In genomic region chr3:46607603-46608028, GRCh38 we compare ENCODE assay signal across 15 cellular contexts. TPM values are rescaled to one million over a fixed set of nuclear protein-coding genes. Genes with fewer than 3 reads are reported as not detected.
DNase-seq lines count a peak whose midpoint lies in the region; ATAC-seq and TF ChIP-seq lines count a peak whose summit lies in the region.
"Had no signal": no experiment of that assay in that cellular context is flagged by ENCODE, and none has a peak within 500 bp of the region (broad histone marks: within the 10 kb centered on the region; RNA-seq: fewer than 3 reads in every experiment).

No MANE protein-coding gene starts in this region.

- WGBS in right cardiac atrium, result 60% methylated on average over 6 of the region's 6 CpGs
- 71 to 86% (median 73%) methylated on average over 6 of the region's 6 CpGs for WGBS in heart left ventricle, 4 donors

- no peaks in the 10 kb centered on the region for H3K4me1 Mint-ChIP-seq in activated CD4-positive, alpha-beta T cell treated with anti-CD3 and anti-CD28 coated beads, Interleukin-2, amount 10 ng/mL, durations not matched to agents 24 days and 14 days
- H3K4me1 Mint-ChIP-seq in activated T-helper 2 cell treated with anti-CD3 and anti-CD28 coated beads, Interferon-gamma antibody, Interleukin-2, Interleukin-4, amounts not matched to agents 10 μg/mL and 5 μg/mL and 100 μg/mL, durations not matched to agents 14 hours and 24 hours and 36 hours (ENCODE audit: low read depth), result no peaks in the 10 kb centered on the region

- no peak for TF ChIP-seq CTCF in heart left ventricle (IDR thresholded peaks at IDR 0.05)
- peak; percentile 9 for TF ChIP-seq CTCF in fibroblast of pulmonary artery (IDR thresholded peaks at IDR 0.05; ENCODE audit: low read length, missing control alignments)

- H3K9me3 Mint-ChIP-seq in activated CD4-positive, alpha-beta T cell treated with anti-CD3 and anti-CD28 coated beads, Interleukin-2, amount 10 ng/mL, durations not matched to agents 24 days and 14 days, result no peaks in the 10 kb centered on the region
- no peaks in the 10 kb centered on the region for H3K9me3 Mint-ChIP-seq in activated T-helper 2 cell treated with anti-CD3 and anti-CD28 coated beads, Interferon-gamma antibody, Interleukin-2, Interleukin-4, amounts not matched to agents 10 μg/mL and 5 μg/mL and 100 μg/mL, durations not matched to agents 14 hours and 24 hours and 36 hours
- H3K9me3 Mint-ChIP-seq: activated naive CD4-positive, alpha-beta T cell treated with anti-CD3 and anti-CD28 coated beads for 36 hours had no signal

- intact Hi-C loops in right cardiac atrium (cut with DNase I), result no loop called here
- intact Hi-C loops in heart left ventricle (cut with DNase I), result no loop called here
- intact Hi-C loops in activated CD4-positive, alpha-beta T cell treated with anti-CD3 and anti-CD28 coated beads, Interleukin-2, amount 10 ng/mL, durations not matched to agents 24 days and 14 days (cut with micrococcal nuclease), result no loop called here
- intact Hi-C loops in activated T-helper 2 cell treated with anti-CD3 and anti-CD28 coated beads, Interferon-gamma antibody, Interleukin-2, Interleukin-4, amounts not matched to agents 10 μg/mL and 5 μg/mL and 100 μg/mL, durations not matched to agents 14 hours and 24 hours and 36 hours (cut with micrococcal nuclease), result no loop called here

- in situ Hi-C loops in SK-MEL-5 (cut with HindIII; ENCODE audit: low pct_unique_long_range_greater_than_20kb, low sequenced_read_pairs), result no loop called here

- H3K27ac Mint-ChIP-seq in activated CD4-positive, alpha-beta T cell treated with anti-CD3 and anti-CD28 coated beads, Interleukin-2, amount 10 ng/mL, durations not matched to agents 24 days and 14 days, result no peak overlapping the region
- H3K27ac Mint-ChIP-seq in activated T-helper 2 cell treated with anti-CD3 and anti-CD28 coated beads, Interferon-gamma antibody, Interleukin-2, Interleukin-4, amounts not matched to agents 10 μg/mL and 5 μg/mL and 100 μg/mL, durations not matched to agents 14 hours and 24 hours and 36 hours, result no peak overlapping the region
- H3K27ac Mint-ChIP-seq: activated naive CD4-positive, alpha-beta T cell treated with anti-CD3 and anti-CD28 coated beads for 36 hours had no signal

- H3K36me3 ChIP-seq in heart left ventricle, result no peaks in the 10 kb centered on the region
- H3K36me3 ChIP-seq: BLaER1 had no signal

- H3K4me3 ChIP-seq in right cardiac atrium (ENCODE audit: low read length), result no peak overlapping the region
- H3K4me3 ChIP-seq in heart left ventricle, result no peak overlapping the region
- no peak overlapping the region for H3K4me3 ChIP-seq in fibroblast of pulmonary artery (replicated peaks; ENCODE audit: low read depth, low read length)
- H3K4me3 ChIP-seq: BLaER1, dorsolateral prefrontal cortex had no signal

- H3K36me3 Mint-ChIP-seq in activated CD4-positive, alpha-beta T cell treated with anti-CD3 and anti-CD28 coated beads, Interleukin-2, amount 10 ng/mL, durations not matched to agents 24 days and 14 days (ENCODE audit: low read depth), result no peaks in the 10 kb centered on the region
- no peaks in the 10 kb centered on the region for H3K36me3 Mint-ChIP-seq in activated T-helper 2 cell treated with anti-CD3 and anti-CD28 coated beads, Interferon-gamma antibody, Interleukin-2, Interleukin-4, amounts not matched to agents 10 μg/mL and 5 μg/mL and 100 μg/mL, durations not matched to agents 14 hours and 24 hours and 36 hours (ENCODE audit: low read depth)

- no peaks in the 10 kb centered on the region for H3K4me1 ChIP-seq in right cardiac atrium (ENCODE audit: control insufficient read depth, insufficient read depth, low read length)
- H3K4me1 ChIP-seq in heart left ventricle, result peaks cover 0 to 18% (median 0%) of the 10 kb centered on the region in 12 donors
- H3K4me1 ChIP-seq: BLaER1 had no signal

- ATAC-seq in right cardiac atrium (peak; percentile 13 to 26), heart left ventricle (no peak)
- ATAC-seq: activated CD4-positive, CD25-positive, alpha-beta regulatory T cell treated with anti-CD3 and anti-CD28 coated beads, Interleukin-2, amount 50 U/mL, for 24 hours had no signal

- H3K9me3 ChIP-seq in right cardiac atrium (ENCODE audit: control insufficient read depth, low read length) (no peaks in the 10 kb centered on the region), heart left ventricle (no peaks in the 10 kb centered on the region)
- H3K9me3 ChIP-seq: BLaER1 had no signal

- DNase-seq in right cardiac atrium, result peak in 1 of 3 donors; percentile 40
- no peak for DNase-seq in heart left ventricle
- peak; percentile 75 for DNase-seq in SK-MEL-5 (ENCODE audit: low read depth, low spot score)
- no peak for DNase-seq in fibroblast of pulmonary artery (ENCODE audit: low read depth)
- DNase-seq in activated CD4-positive, alpha-beta T cell treated with anti-CD3 and anti-CD28 coated beads, Interleukin-2, amount 10 ng/mL, durations not matched to agents 24 days and 14 days, result no peak
- DNase-seq in NCI-H510A (lab: John Stamatoyannopoulos, UW), result no peak
- no peak for DNase-seq in SK-N-DZ (ENCODE audit: low spot score)
- DNase-seq in activated T-helper 2 cell treated with anti-CD3 and anti-CD28 coated beads, Interferon-gamma antibody, Interleukin-2, Interleukin-4, amounts not matched to agents 10 μg/mL and 5 μg/mL and 100 μg/mL, durations not matched to agents 14 hours and 24 hours and 36 hours (ENCODE audit: low spot score), result no peak
- DNase-seq: activated naive CD4-positive, alpha-beta T cell treated with anti-CD3 and anti-CD28 coated beads for 36 hours; dorsolateral prefrontal cortex; NCI-H2107; small intestine had no signal

- no peak overlapping the region for H3K27ac ChIP-seq in right cardiac atrium (ENCODE audit: low read length)
- H3K27ac ChIP-seq in heart left ventricle, result no peak overlapping the region
- H3K27ac ChIP-seq: BLaER1, dorsolateral prefrontal cortex, RWPE1 had no signal

- H3K27me3 Mint-ChIP-seq in activated CD4-positive, alpha-beta T cell treated with anti-CD3 and anti-CD28 coated beads, Interleukin-2, amount 10 ng/mL, durations not matched to agents 24 days and 14 days, result peaks cover 21% of the 10 kb centered on the region
- H3K27me3 Mint-ChIP-seq in activated T-helper 2 cell treated with anti-CD3 and anti-CD28 coated beads, Interferon-gamma antibody, Interleukin-2, Interleukin-4, amounts not matched to agents 10 μg/mL and 5 μg/mL and 100 μg/mL, durations not matched to agents 14 hours and 24 hours and 36 hours (ENCODE audit: low read depth), result peaks cover 8% of the 10 kb centered on the region

- no peaks in the 10 kb centered on the region for H3K27me3 ChIP-seq in right cardiac atrium (ENCODE audit: control insufficient read depth, insufficient read depth)
- H3K27me3 ChIP-seq in heart left ventricle, result no peaks in the 10 kb centered on the region
- H3K27me3 ChIP-seq: BLaER1, dorsolateral prefrontal cortex had no signal

- no peak overlapping the region for H3K4me3 Mint-ChIP-seq in activated CD4-positive, alpha-beta T cell treated with anti-CD3 and anti-CD28 coated beads, Interleukin-2, amount 10 ng/mL, durations not matched to agents 24 days and 14 days
- H3K4me3 Mint-ChIP-seq in activated T-helper 2 cell treated with anti-CD3 and anti-CD28 coated beads, Interferon-gamma antibody, Interleukin-2, Interleukin-4, amounts not matched to agents 10 μg/mL and 5 μg/mL and 100 μg/mL, durations not matched to agents 14 hours and 24 hours and 36 hours (ENCODE audit: low read depth), result no peak overlapping the region
- H3K4me3 Mint-ChIP-seq: activated naive CD4-positive, alpha-beta T cell treated with anti-CD3 and anti-CD28 coated beads for 36 hours had no signal

- TF ChIP-seq POLR2A in heart left ventricle (IDR thresholded peaks at IDR 0.05), result no peak

RNA-seq across cellular contexts. Expression of gene FAM240A, which starts 4.7 kb away (rescaled TPM):
- total RNA-seq in right cardiac atrium, result not detected
- not detected for polyA plus RNA-seq in right cardiac atrium
- total RNA-seq in heart left ventricle, result not detected
- not detected for polyA plus RNA-seq in heart left ventricle
- total RNA-seq in SK-MEL-5 (2014; rRNA removed; shearing (Covaris generic)), result not detected in 2 replicates
- not detected in 2 replicates for polyA plus RNA-seq in SK-MEL-5 (2015; cell fraction: cytosol; rRNA removed)
- polyA plus RNA-seq in SK-MEL-5 (2015; cell fraction: nucleus; rRNA removed), result not detected in 2 replicates
- total RNA-seq in activated CD4-positive, alpha-beta T cell treated with anti-CD3 and anti-CD28 coated beads, Interleukin-2, amount 10 ng/mL, durations not matched to agents 24 days and 14 days, result not detected in 2 replicates
- not detected in 2 replicates for polyA plus RNA-seq in SK-N-DZ (2014; cell fraction: cytosol; rRNA removed)
- polyA plus RNA-seq in SK-N-DZ (2014; cell fraction: nucleus; rRNA removed), result not detected in 2 replicates
- total RNA-seq in activated T-helper 2 cell treated with anti-CD3 and anti-CD28 coated beads, Interferon-gamma antibody, Interleukin-2, Interleukin-4, amounts not matched to agents 10 μg/mL and 5 μg/mL and 100 μg/mL, durations not matched to agents 14 hours and 24 hours and 36 hours, result not detected in 2 replicates
- total RNA-seq: activated naive CD4-positive, alpha-beta T cell treated with anti-CD3 and anti-CD28 coated beads for 36 hours had no signal
- polyA plus RNA-seq: small intestine had no signal

RNA-seq across cellular contexts. Expression of gene LRRC2, which starts 41.5 kb away (rescaled TPM):
- total RNA-seq in right cardiac atrium (10 to 100 TPM in 3 of 4 donors, 1 to 10 TPM in 1; 8.9 to 26.0 (median 15.0) TPM), heart left ventricle (100 to 1,000 TPM in 4 of 9 donors, 10 to 100 TPM in 5; 74.4 to 147 (median 97.3) TPM)
- polyA plus RNA-seq in right cardiac atrium (9.9 TPM), heart left ventricle (10 to 100 TPM; 20.7 to 54.6 TPM)
- not detected in 2 replicates for total RNA-seq in SK-MEL-5 (2014; rRNA removed; shearing (Covaris generic))
- polyA plus RNA-seq in SK-MEL-5 (2015; cell fraction: cytosol; rRNA removed), result not detected in 2 replicates
- polyA plus RNA-seq in SK-MEL-5 (2015; cell fraction: nucleus; rRNA removed), result not detected in 2 replicates
- not detected in 2 replicates for total RNA-seq in activated CD4-positive, alpha-beta T cell treated with anti-CD3 and anti-CD28 coated beads, Interleukin-2, amount 10 ng/mL, durations not matched to agents 24 days and 14 days
- polyA plus RNA-seq in SK-N-DZ (2014; cell fraction: cytosol; rRNA removed), result not detected in 2 replicates
- not detected in 2 replicates for polyA plus RNA-seq in SK-N-DZ (2014; cell fraction: nucleus; rRNA removed)
- 0.09 TPM in 1 of 2 replicates, not detected in the other for total RNA-seq in activated T-helper 2 cell treated with anti-CD3 and anti-CD28 coated beads, Interferon-gamma antibody, Interleukin-2, Interleukin-4, amounts not matched to agents 10 μg/mL and 5 μg/mL and 100 μg/mL, durations not matched to agents 14 hours and 24 hours and 36 hours
- total RNA-seq: activated naive CD4-positive, alpha-beta T cell treated with anti-CD3 and anti-CD28 coated beads for 36 hours had no signal

Comparison
In these comparisons a context has a peak if more than half of its experiments do, and no peak if none do; other contexts are left out.
1. ATAC-seq: peak in right cardiac atrium (2 of 2); none in heart left ventricle (0 of 4).